In the genomic region with DNA sequence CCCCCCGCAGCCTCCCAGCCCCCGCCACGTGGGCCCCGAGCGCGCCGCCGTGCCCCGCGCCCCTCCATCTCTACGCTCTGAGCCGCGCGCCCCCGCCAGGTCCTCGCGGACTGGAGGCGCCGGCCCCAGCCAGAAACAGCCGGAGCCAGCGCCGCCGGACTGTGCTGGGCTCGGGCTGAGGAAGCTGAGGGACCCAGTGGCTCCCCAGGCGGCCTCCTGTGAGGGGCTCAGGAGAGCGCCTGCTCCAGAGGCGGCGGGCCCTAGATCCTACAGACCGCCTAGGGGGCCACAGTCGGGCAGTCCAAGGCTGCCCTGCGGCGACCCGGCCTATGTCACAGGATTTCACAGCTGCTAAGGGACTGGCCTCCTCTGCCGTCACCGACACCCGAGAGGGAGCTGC, we compare ENCODE assay signal across 13 cellular contexts.
DNase-seq lines count a peak whose midpoint lies in the region; ATAC-seq and TF ChIP-seq lines count a peak whose summit lies in the region.
"Had no signal": no experiment of that assay in that cellular context is flagged by ENCODE, and none has a peak within 500 bp of the region (broad histone marks: within the 10 kb centered on the region; RNA-seq: fewer than 3 reads in every experiment).

No MANE protein-coding gene starts in this region.

- H4K8ac ChIP-seq in H9 (replicated peaks; ENCODE audit: insufficient read length, low read depth, low read length), result no peak overlapping the region

- no peak overlapping the region for H3K14ac ChIP-seq in H9 (ENCODE audit: insufficient read depth, low read length)

- H3K18ac ChIP-seq in H9 (ENCODE audit: insufficient read length, low read depth, low read length), result no peak overlapping the region

- no peak overlapping the region for H2AK5ac ChIP-seq in H9 (ENCODE audit: insufficient read length, low read length)

- no peaks in the 10 kb centered on the region for H3K79me2 ChIP-seq in H9 (ENCODE audit: insufficient read depth, low read length)

- no peak overlapping the region for H4K5ac ChIP-seq in H9 (ENCODE audit: insufficient read length, low read depth, low read length)

- H3K9me3 Mint-ChIP-seq in H9, result no peaks in the 10 kb centered on the region; a peak in 1 of 5 replicates
- H3K9me3 Mint-ChIP-seq: activated CD4-positive, alpha-beta T cell treated with anti-CD3 and anti-CD28 coated beads, Interleukin-2, amount 10 ng/mL, durations not matched to agents 24 days and 14 days had no signal

- H2BK120ac ChIP-seq in H9 (ENCODE audit: low read depth, low read length, poor library complexity, severe bottlenecking), result no peak overlapping the region

- no peaks in the 10 kb centered on the region for H3K36me3 Mint-ChIP-seq in H9 (ENCODE audit: insufficient read depth in 1 of 3, low read depth in 3 of 3)

- H3K27me3 Mint-ChIP-seq in H9 (ENCODE audit: low read depth), result peaks cover 22% of the 10 kb centered on the region

- H4K91ac ChIP-seq in H9 (ENCODE audit: insufficient read length, low read depth, low read length), result no peak overlapping the region

- 0 out of 2 replicates have a peak, but pooled peaks cover 3% of the 10 kb centered on the region for H3K4me1 ChIP-seq in H9 (ENCODE audit: insufficient read depth, low read length)
- peaks cover 8 to 23% (median 14%) of the 10 kb centered on the region in 6 donors for H3K4me1 ChIP-seq in spleen

- intact Hi-C loops in spleen (cut with DNase I; ENCODE audit: low total_unique reads) (no loop called here), lower leg skin (cut with DNase I; ENCODE audit: low total_unique reads) (no loop called here)

- no peak overlapping the region for H3K27ac Mint-ChIP-seq in H9
- H3K27ac Mint-ChIP-seq: activated CD4-positive, alpha-beta T cell treated with anti-CD3 and anti-CD28 coated beads, Interleukin-2, amount 10 ng/mL, durations not matched to agents 24 days and 14 days had no signal

- H3K23me2 ChIP-seq in H9 (ENCODE audit: insufficient read length, low read depth, low read length, poor library complexity, severe bottlenecking), result no peaks in the 10 kb centered on the region

- no CpG with 5 or more reads among the region's 36 CpGs for WGBS in H9 (ENCODE audit: extremely low coverage, insufficient read length, low lambda C conversion rate)
- 10 to 33% (median 14%) methylated on average over 4 to 36 of the region's 36 CpGs for WGBS in spleen, 5 donors
- 3 to 64% methylated on average over 5 to 15 of the region's 36 CpGs for WGBS in lower leg skin, 2 donors

- no peak overlapping the region for H2BK5ac ChIP-seq in H9 (ENCODE audit: insufficient read length, low read length)

- no peak for ATAC-seq in HG02870 (IDR thresholded peaks at IDR 0.05; ENCODE audit: unreplicated experiment)

- H3K4me3 ChIP-seq in choroid plexus epithelial cell (ENCODE audit: low read depth, low read length) (peak overlapping the region; percentile 33), spleen (peak overlapping the region in 5 of 8 donors; percentile 10 to 54 (median 23)), lower leg skin (ENCODE audit: low read depth, poor library complexity, severe bottlenecking) (no peak overlapping the region)
- H3K4me3 ChIP-seq: SK-N-MC had no signal

- H3K4ac ChIP-seq in H9 (ENCODE audit: low read depth, low read length), result no peak overlapping the region

- TF ChIP-seq CTCF in H9 (conservative IDR thresholded peaks at IDR 0.05) (no peak), choroid plexus epithelial cell (conservative IDR thresholded peaks at IDR 0.05; ENCODE audit: low read depth, low read length) (no peak), spleen (IDR thresholded peaks at IDR 0.05 in 8 of 11, conservative IDR thresholded peaks at IDR 0.05 in 3 of 11) (no peak), lower leg skin (IDR thresholded peaks at IDR 0.05) (no peak)

- peak; percentile 53 for DNase-seq in H9
- no peak for DNase-seq in choroid plexus epithelial cell (ENCODE audit: low read depth)
- peak; percentile 62 for DNase-seq in islet precursor cell
- DNase-seq in spleen, result no peak
- DNase-seq in lower leg skin (ENCODE audit: low spot score in 2 of 2), result no peak
- no peak for DNase-seq in NCI-H345 treated with DMSO at 0.1 percent for 48 hours (lab: John Stamatoyannopoulos, UW; ENCODE audit: unreplicated experiment)
- no peak for DNase-seq in foreskin melanocyte
- DNase-seq: activated CD4-positive, alpha-beta T cell treated with anti-CD3 and anti-CD28 coated beads, Interleukin-2, amount 10 ng/mL, durations not matched to agents 24 days and 14 days; MV-4-11; NCI-H748 treated with DMSO at 0.1 percent for 48 hours; transverse colon had no signal

- no peak overlapping the region for H3K9ac ChIP-seq in H9 (ENCODE audit: extremely low read depth, insufficient read length, low read length)

- H3K4me3 Mint-ChIP-seq in H9, result no peak overlapping the region
- H3K4me3 Mint-ChIP-seq: activated CD4-positive, alpha-beta T cell treated with anti-CD3 and anti-CD28 coated beads, Interleukin-2, amount 10 ng/mL, durations not matched to agents 24 days and 14 days had no signal

- no peak for TF ChIP-seq POLR2A in spleen (IDR thresholded peaks at IDR 0.05)
- no peak for TF ChIP-seq POLR2A in lower leg skin (IDR thresholded peaks at IDR 0.05)

- H3K27ac ChIP-seq in H9 (ENCODE audit: insufficient read length, low read depth, low read length) (no peak overlapping the region), spleen (no peak overlapping the region)
- H3K27ac ChIP-seq: SK-N-MC, transverse colon had no signal

- no peaks in the 10 kb centered on the region for H3K9me3 ChIP-seq in H9 (ENCODE audit: control insufficient read depth, low read depth, low read length)
- H3K9me3 ChIP-seq in spleen, result no peaks in the 10 kb centered on the region
- H3K9me3 ChIP-seq: transverse colon had no signal

- H2BK12ac ChIP-seq in H9 (ENCODE audit: insufficient read length, low read depth, low read length), result no peak overlapping the region

- H3K79me1 ChIP-seq in H9 (ENCODE audit: insufficient read depth, low read depth, low read length, poor library complexity, severe bottlenecking), result no peaks in the 10 kb centered on the region

- H2AFZ ChIP-seq in H9 (ENCODE audit: low read length), result no peak overlapping the region

- H2BK20ac ChIP-seq in H9 (ENCODE audit: low read depth, low read length, poor library complexity, severe bottlenecking), result no peak overlapping the region

- H3K36me3 ChIP-seq in spleen, result no peaks in the 10 kb centered on the region
- H3K36me3 ChIP-seq: transverse colon had no signal

- no peak overlapping the region for H3T11ph ChIP-seq in H9 (ENCODE audit: low read length)

- H3K27me3 ChIP-seq in H9 (ENCODE audit: insufficient read depth, low read length), result no peaks in the 10 kb centered on the region; the same call in 1 of the 2 replicates
- H3K27me3 ChIP-seq in spleen (replicated peaks in 1 of 7), result peaks cover 0 to 69% (median 40%) of the 10 kb centered on the region in 7 donors

- H2BK15ac ChIP-seq in H9 (ENCODE audit: low read depth, low read length), result no peak overlapping the region

- no peak overlapping the region for H3K56ac ChIP-seq in H9 (ENCODE audit: insufficient read length, low read depth, low read length)

- H3K23ac ChIP-seq in H9 (ENCODE audit: insufficient read length, low read depth, low read length), result no peak overlapping the region

- no peaks in the 10 kb centered on the region for H4K20me1 ChIP-seq in H9 (ENCODE audit: control insufficient read depth, insufficient read depth, insufficient read length)

- no peak overlapping the region for H3K4me2 ChIP-seq in H9 (ENCODE audit: insufficient read depth, insufficient read length, low read length)

- H3K4me1 Mint-ChIP-seq in H9, result peaks cover 16 to 24% of the 10 kb centered on the region in 2 experiments
- H3K4me1 Mint-ChIP-seq: activated CD4-positive, alpha-beta T cell treated with anti-CD3 and anti-CD28 coated beads, Interleukin-2, amount 10 ng/mL, durations not matched to agents 24 days and 14 days had no signal

Comparison
In these comparisons a context has a peak if more than half of its experiments do, and no peak if none do; other contexts are left out.
1. DNase-seq: peak in H9 (single experiment) and islet precursor cell (single experiment); none in choroid plexus epithelial cell (single experiment), spleen (single experiment), lower leg skin (0 of 2), NCI-H345 treated with DMSO at 0.1 percent for 48 hours (single experiment) and foreskin melanocyte (single experiment).